In the genomic region with DNA sequence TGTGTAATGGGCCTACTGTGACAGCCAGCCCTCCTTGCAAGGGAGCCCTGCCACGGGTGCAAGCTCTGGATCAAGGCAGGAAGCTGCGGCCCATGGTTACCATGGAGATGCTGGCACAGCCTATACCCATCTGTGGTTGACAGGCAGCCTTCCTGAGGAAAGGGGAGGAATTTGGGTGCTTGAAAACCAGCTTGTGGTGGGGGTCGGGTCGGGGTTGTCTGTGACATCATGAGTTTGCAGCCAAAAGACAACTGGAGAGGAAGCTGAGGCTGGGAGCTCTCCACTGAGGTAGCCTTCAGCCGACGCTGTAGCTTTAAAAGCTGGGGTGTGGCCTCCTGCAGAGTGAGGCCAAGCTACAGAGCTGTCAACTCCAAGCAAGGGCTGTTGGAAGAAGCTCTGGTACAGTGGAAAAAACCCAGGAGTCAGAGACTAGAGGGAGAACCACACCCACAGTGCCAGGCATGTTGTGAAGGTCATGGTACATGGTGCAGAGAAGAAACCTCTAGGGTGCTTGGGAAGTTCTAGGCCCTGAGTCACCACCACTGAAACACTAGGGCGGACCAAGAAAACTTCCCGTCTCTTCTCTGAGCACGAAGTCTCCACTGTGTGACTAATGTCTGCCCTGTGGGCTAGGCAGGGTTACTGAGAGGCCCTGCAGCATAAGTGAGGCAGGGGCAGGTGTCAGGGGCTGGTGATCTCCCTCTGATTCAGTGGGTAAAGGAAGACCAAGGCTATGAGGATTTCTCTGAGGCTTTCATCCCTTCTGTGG, we compare ENCODE assay signal across 8 cellular contexts. TPM values are rescaled to one million over a fixed set of nuclear protein-coding genes. Genes with fewer than 3 reads are reported as not detected.
DNase-seq lines count a peak whose midpoint lies in the region; ATAC-seq and TF ChIP-seq lines count a peak whose summit lies in the region.

No MANE protein-coding gene starts in this region.

- CTCF ChIA-PET in activated naive CD4-positive, alpha-beta T cell treated with anti-CD3 and anti-CD28 coated beads for 36 hours (lab: Charles Lee) = interaction anchor here (0.6 to 2.9 kb wide), 8 partner anchors 9 to 339 kb away, joined by 3 to 13 read pairs (median 5); partner anchors contain the start of gene LDHA

- H3K27me3 Mint-ChIP-seq in CD14-positive monocyte (ENCODE audit: low read depth in 3 of 3) = peaks cover 0 to 3% (median 3%) of the 10 kb centered on the region in 3 donors
- no peaks in the 10 kb centered on the region for H3K27me3 Mint-ChIP-seq in activated naive CD4-positive, alpha-beta T cell treated with anti-CD3 and anti-CD28 coated beads for 36 hours (ENCODE audit: low read depth)

- intact Hi-C loops in CD14-positive monocyte (cut with micrococcal nuclease) = loop anchor here in 1 of 2 donors (1.0 kb wide), 1 partner anchor 11 kb away; the partner anchor contains the start of gene LDHA
- intact Hi-C loops in activated naive CD4-positive, alpha-beta T cell treated with anti-CD3 and anti-CD28 coated beads for 36 hours (cut with micrococcal nuclease) = loop anchor here (1.0 to 5.0 kb wide), 7 partner anchors 11 to 857 kb away; partner anchors contain the start of genes E2F8, GTF2H1, HPS5 and LDHA
- intact Hi-C loops in posterior cingulate gyrus (cut with DNase I) = no loop called here

- peaks cover 0 to 2% (median 0%) of the 10 kb centered on the region in 7 donors for H3K9me3 Mint-ChIP-seq in CD14-positive monocyte
- no peaks in the 10 kb centered on the region for H3K9me3 Mint-ChIP-seq in activated naive CD4-positive, alpha-beta T cell treated with anti-CD3 and anti-CD28 coated beads for 36 hours

- no peaks in the 10 kb centered on the region for H3K27me3 ChIP-seq in RWPE2 (ENCODE audit: insufficient read depth, poor library complexity, severe bottlenecking)
- no peaks in the 10 kb centered on the region for H3K27me3 ChIP-seq in gastroesophageal sphincter

- no peaks in the 10 kb centered on the region for H3K9me3 ChIP-seq in RWPE2 (ENCODE audit: severe bottlenecking)
- no peaks in the 10 kb centered on the region for H3K9me3 ChIP-seq in gastroesophageal sphincter

- TF ChIP-seq CTCF in CD14-positive monocyte (IDR thresholded peaks at IDR 0.05) (no peak), RWPE2 (IDR thresholded peaks at IDR 0.05; ENCODE audit: poor library complexity, severe bottlenecking) (no peak), gastroesophageal sphincter (IDR thresholded peaks at IDR 0.05) (no peak)

- H3K4me3 Mint-ChIP-seq in CD14-positive monocyte = peak overlapping the region in 1 of 2 donors; percentile 53
- peak overlapping the region; percentile 42 for H3K4me3 Mint-ChIP-seq in activated naive CD4-positive, alpha-beta T cell treated with anti-CD3 and anti-CD28 coated beads for 36 hours

- TF ChIP-seq POLR2A in GM19193 (IDR thresholded peaks at IDR 0.05; ENCODE audit: extremely low read depth, insufficient read depth, insufficient read length) (peak; percentile 53), gastroesophageal sphincter (IDR thresholded peaks at IDR 0.05) (no peak)

- H3K27ac ChIP-seq in RWPE2 (ENCODE audit: poor library complexity, severe bottlenecking) = peak overlapping the region; percentile 98
- peak overlapping the region; percentile 89 to 99 (median 97) for H3K27ac ChIP-seq in gastroesophageal sphincter
- H3K27ac ChIP-seq in urinary bladder (ENCODE audit: low read depth) = peak overlapping the region; percentile 93

- H3K36me3 ChIP-seq in RWPE2 (ENCODE audit: low read depth) = no peaks in the 10 kb centered on the region
- H3K36me3 ChIP-seq in gastroesophageal sphincter = no peaks in the 10 kb centered on the region
- H3K36me3 ChIP-seq in urinary bladder (ENCODE audit: insufficient read depth) = no peaks in the 10 kb centered on the region

- H3K4me3 ChIP-seq in RWPE2 (ENCODE audit: severe bottlenecking) (no peak overlapping the region), gastroesophageal sphincter (peak overlapping the region in 1 of 2 donors; percentile 8), urinary bladder (ENCODE audit: low read depth, low read length) (no peak overlapping the region)

- TF ChIP-seq EP300 in gastroesophageal sphincter (IDR thresholded peaks at IDR 0.05) = no peak

- 0% methylated on average over 3 of the region's 9 CpGs; no CpG with 5 or more reads in 1 of the 2 donors for WGBS in gastroesophageal sphincter (ENCODE audit: low coverage in 1 of 2), 2 donors
- WGBS in urinary bladder = 9% methylated on average over 9 of the region's 9 CpGs

- peak; percentile 92 for DNase-seq in CD14-positive monocyte (ENCODE audit: low spot score)
- DNase-seq in RWPE2 (ENCODE audit: low spot score) = peak; percentile 93
- DNase-seq in activated naive CD4-positive, alpha-beta T cell treated with anti-CD3 and anti-CD28 coated beads for 36 hours = peak; percentile 92
- DNase-seq in posterior cingulate gyrus = peak in 9 of 10 donors; percentile 15 to 94 (median 66)

- peaks cover 30% of the 10 kb centered on the region for H3K4me1 Mint-ChIP-seq in CD14-positive monocyte
- peaks cover 34% of the 10 kb centered on the region for H3K4me1 Mint-ChIP-seq in activated naive CD4-positive, alpha-beta T cell treated with anti-CD3 and anti-CD28 coated beads for 36 hours (ENCODE audit: low read depth)

- peaks cover 19% of the 10 kb centered on the region for H3K4me1 ChIP-seq in RWPE2 (ENCODE audit: insufficient read depth, poor library complexity, severe bottlenecking)
- H3K4me1 ChIP-seq in gastroesophageal sphincter = peaks cover 14 to 31% (median 27%) of the 10 kb centered on the region in 3 donors
- H3K4me1 ChIP-seq in urinary bladder (ENCODE audit: insufficient read depth) = no peaks in the 10 kb centered on the region

- peak; percentile 82 for ATAC-seq in HG03196 (IDR thresholded peaks at IDR 0.05; ENCODE audit: unreplicated experiment)
- peak; percentile 92 for ATAC-seq in RWPE2 (ENCODE audit: low read depth)
- ATAC-seq in gastroesophageal sphincter = peak; percentile 97

- H3K36me3 Mint-ChIP-seq in CD14-positive monocyte = no peaks in the 10 kb centered on the region
- H3K36me3 Mint-ChIP-seq in activated naive CD4-positive, alpha-beta T cell treated with anti-CD3 and anti-CD28 coated beads for 36 hours (ENCODE audit: low read depth) = no peaks in the 10 kb centered on the region

- peak overlapping the region; percentile 92 to 100 (median 98) for H3K27ac Mint-ChIP-seq in CD14-positive monocyte
- peak overlapping the region; percentile 89 for H3K27ac Mint-ChIP-seq in activated naive CD4-positive, alpha-beta T cell treated with anti-CD3 and anti-CD28 coated beads for 36 hours

RNA-seq across cellular contexts. Expression of gene LDHA, which starts 10.8 kb away (rescaled TPM):
- polyA plus RNA-seq in CD14-positive monocyte (100 to 1,000 TPM; 438 to 501 TPM), urinary bladder (542 TPM)
- 1,000 to 10,000 TPM; 1,317 to 1,360 TPM for total RNA-seq in activated naive CD4-positive, alpha-beta T cell treated with anti-CD3 and anti-CD28 coated beads for 36 hours
- total RNA-seq in gastroesophageal sphincter (100 to 1,000 TPM; 394 to 614 (median 526) TPM), urinary bladder (163 TPM)

RNA-seq across cellular contexts. Expression of gene LDHC, which starts 28.5 kb away (rescaled TPM):
- polyA plus RNA-seq in CD14-positive monocyte (not detected), urinary bladder (not detected)
- total RNA-seq in activated naive CD4-positive, alpha-beta T cell treated with anti-CD3 and anti-CD28 coated beads for 36 hours = not detected
- total RNA-seq in gastroesophageal sphincter (not detected), urinary bladder (not detected)
